Comparison of ENCODE assay signal across 21 cellular contexts in genomic region chr19:30434797-30435594, GRCh38.
"Had no signal": no experiment of that assay in that cellular context is flagged by ENCODE, and none has a peak within 500 bp of the region (broad histone marks: within the 10 kb centered on the region; RNA-seq: fewer than 3 reads in every experiment).

No MANE protein-coding gene starts in this region.

- H3K9me3 ChIP-seq: esophagus muscularis mucosa, gastrocnemius medialis, left ventricle myocardium inferior, lower lobe of right lung, ovary, tibial artery, upper lobe of right lung had no signal

- H3K4me3 ChIP-seq: esophagus muscularis mucosa, gastrocnemius medialis, left ventricle myocardium inferior, lower lobe of right lung, ovary, spleen, tibial artery, upper lobe of right lung had no signal

- FAIRE-seq: colon, keratinocyte had no signal

- H3K27ac ChIP-seq: epithelial cell of prostate, esophagus muscularis mucosa, gastrocnemius medialis, left ventricle myocardium inferior, lower lobe of right lung, ovary, spleen, tibial artery, upper lobe of right lung had no signal

- H3K4me1 ChIP-seq: esophagus muscularis mucosa, gastrocnemius medialis, left ventricle myocardium inferior, lower lobe of right lung, spleen, tibial artery, upper lobe of right lung had no signal

- DNase-seq: effector memory CD8-positive, alpha-beta T cell; gastrocnemius medialis; immature natural killer cell; left cardiac atrium; left ventricle myocardium inferior; lower lobe of right lung; natural killer cell; nucleus accumbens; ovary; spleen; stimulated activated CD4-positive, alpha-beta T cell treated with anti-CD3 and anti-CD28 coated beads, Interleukin-15, amount 100 ng/mL, for 24 hours; stimulated activated CD4-positive, alpha-beta T cell treated with anti-CD3 and anti-CD28 coated beads, Interleukin-1b, Interleukin-23, amount 100 ng/mL, for 48 hours; stimulated activated CD4-positive, alpha-beta T cell treated with anti-CD3 and anti-CD28 coated beads, Interleukin-4, amount 100 ng/mL, for 24 hours; tibial artery; upper lobe of right lung had no signal

- H3K36me3 ChIP-seq: esophagus muscularis mucosa, gastrocnemius medialis, left ventricle myocardium inferior, lower lobe of right lung, ovary, spleen, tibial artery, upper lobe of right lung had no signal

- ATAC-seq: effector memory CD8-positive, alpha-beta T cell; gastrocnemius medialis; left cardiac atrium; lower lobe of right lung; natural killer cell; sciatic nerve; stimulated activated memory B cell treated with anti-CD40 and anti-IgM and Interleukin-4, amounts not matched to agents 10 μg/mL and 1 μg/mL and 100 μg/mL, for 72 hours; upper lobe of right lung had no signal

- H3K27me3 ChIP-seq: gastrocnemius medialis, ovary, tibial artery, upper lobe of right lung had no signal
